In the genomic region with DNA sequence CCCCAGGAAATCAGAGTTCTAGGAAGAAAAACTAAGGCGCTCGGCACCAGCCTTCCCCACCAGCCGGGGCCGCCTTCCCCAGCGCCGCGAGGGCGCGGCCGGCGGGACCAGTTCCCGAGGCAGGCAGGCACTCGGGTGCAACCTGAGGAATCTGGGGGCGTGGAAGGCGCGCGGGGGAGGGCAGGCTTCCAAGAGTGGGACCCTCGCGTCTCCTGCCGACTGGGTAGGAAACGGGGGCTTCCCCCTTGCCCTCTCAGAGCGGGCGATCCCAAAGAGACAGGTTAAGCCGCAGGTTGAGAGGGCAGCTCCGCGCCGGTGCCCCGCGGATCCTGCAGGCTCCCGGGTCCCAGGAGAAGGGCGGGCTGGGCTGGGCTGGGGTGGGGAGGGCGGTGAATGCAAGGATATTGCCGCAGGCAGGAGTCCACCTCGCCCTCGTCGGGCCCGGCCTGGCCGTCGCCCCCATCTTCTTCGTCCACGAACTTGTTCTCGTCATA, we compare ENCODE assay signal across 9 cellular contexts. TPM values are rescaled to one million over a fixed set of nuclear protein-coding genes. Genes with fewer than 3 reads are reported as not detected.
DNase-seq lines count a peak whose midpoint lies in the region; ATAC-seq and TF ChIP-seq lines count a peak whose summit lies in the region.
"Had no signal": no experiment of that assay in that cellular context is flagged by ENCODE, and none has a peak within 500 bp of the region (broad histone marks: within the 10 kb centered on the region; RNA-seq: fewer than 3 reads in every experiment).

No MANE protein-coding gene starts in this region.

- H3K9me3 ChIP-seq in iPS DF 6.9 (ENCODE audit: control insufficient read depth, insufficient read depth, low read length) (no peaks in the 10 kb centered on the region), gastrocnemius medialis (no peaks in the 10 kb centered on the region)

- intact Hi-C loops in gastrocnemius medialis (cut with DNase I; ENCODE audit: low total_unique reads): loop anchor here (1.0 to 10.0 kb wide), 3 partner anchors 163 to 1522 kb away; partner anchors contain the start of genes RGS16, SMG7, SWT1 and TRMT1L

- H3K4me3 ChIP-seq in astrocyte of the cerebellum (ENCODE audit: low read depth, low read length) (peak overlapping the region; percentile 86), iPS DF 6.9 (ENCODE audit: low read length) (peak overlapping the region; percentile 83), gastrocnemius medialis (peak overlapping the region; percentile 79 to 92 (median 88))

- in situ Hi-C loops in astrocyte of the cerebellum (cut with HindIII; ENCODE audit: low sequenced_read_pairs) (no loop called here), gastrocnemius medialis (cut with MboI; ENCODE audit: low sequenced_read_pairs in 4 of 4) (loop anchor here in 1 of 4 donors (10.0 to 25.0 kb wide), 2 partner anchors 160 to 348 kb away; partner anchors contain the start of gene SMG7)

- H3K4me1 Mint-ChIP-seq in HFFc6 (ENCODE audit: low read depth): peaks cover 56% of the 10 kb centered on the region

- peaks cover 4% of the 10 kb centered on the region; the same call in 1 of the 2 replicates for H3K9me3 Mint-ChIP-seq in HFFc6

- DNase-seq in EH (ENCODE audit: low read depth): peak; percentile 43
- no peak for DNase-seq in HFFc6
- peak; percentile 47 for DNase-seq in OCI-M1 (lab: John Stamatoyannopoulos, UW)
- DNase-seq in astrocyte of the cerebellum (ENCODE audit: low read depth): no peak
- DNase-seq in iPS DF 6.9 (ENCODE audit: low read depth, low spot score): no peak
- peak in 1 of 2 donors; percentile 14 for DNase-seq in gastrocnemius medialis
- DNase-seq in NCI-H187 treated with DMSO at 0.1 percent for 48 hours (lab: John Stamatoyannopoulos, UW): no peak
- no peak for DNase-seq in SHP77 treated with DMSO at 0.1 percent for 48 hours (lab: John Stamatoyannopoulos, UW)

- no peak for TF ChIP-seq POLR2A in gastrocnemius medialis (IDR thresholded peaks at IDR 0.05)

- WGBS in iPS DF 6.9 (ENCODE audit: insufficient coverage, insufficient read length): no CpG with 5 or more reads among the region's 42 CpGs

- peak overlapping the region; percentile 99 for H3K27ac Mint-ChIP-seq in HFFc6

- H3K4me3 Mint-ChIP-seq in HFFc6: peak overlapping the region; percentile 100

- no peaks in the 10 kb centered on the region for H3K36me3 ChIP-seq in iPS DF 6.9 (ENCODE audit: control insufficient read depth, insufficient read depth, low read length)
- H3K36me3 ChIP-seq in gastrocnemius medialis: peaks cover 0 to 5% of the 10 kb centered on the region in 2 donors

- H3K4me1 ChIP-seq in iPS DF 6.9 (ENCODE audit: control insufficient read depth, insufficient read depth, low read length) (no peaks in the 10 kb centered on the region), gastrocnemius medialis (peaks cover 33 to 38% of the 10 kb centered on the region in 2 donors)

- no peak overlapping the region for H3K27ac ChIP-seq in iPS DF 6.9 (ENCODE audit: low read length)
- H3K27ac ChIP-seq in gastrocnemius medialis: peak overlapping the region; percentile 82 to 89 (median 84)

- peaks cover 39% of the 10 kb centered on the region for H3K36me3 Mint-ChIP-seq in HFFc6 (ENCODE audit: low read depth)

- H3K27me3 ChIP-seq in iPS DF 6.9 (ENCODE audit: control insufficient read depth, insufficient read depth, low read length) (no peaks in the 10 kb centered on the region), gastrocnemius medialis (no peaks in the 10 kb centered on the region)

- peaks cover 7% of the 10 kb centered on the region for H3K27me3 Mint-ChIP-seq in HFFc6 (ENCODE audit: insufficient read depth)

- ATAC-seq in gastrocnemius medialis: peak; percentile 23 to 30

- TF ChIP-seq CTCF in HFFc6 (IDR thresholded peaks at IDR 0.05) (no peak), astrocyte of the cerebellum (IDR thresholded peaks at IDR 0.05; ENCODE audit: low read depth, low read length, missing control alignments) (no peak), gastrocnemius medialis (IDR thresholded peaks at IDR 0.05 in 4 of 5, conservative IDR thresholded peaks at IDR 0.05 in 1 of 5) (no peak)

RNA-seq across cellular contexts. Expression of gene ARPC5, which starts 0.4 kb away (rescaled TPM):
- total RNA-seq in HFFc6 (2021; fragmentation: NEBNext Ultra II Directional; extraction: Animal tissue kit (Norgen Biotek cat#: 25700)): 100 to 1,000 TPM; 231 to 263 (median 249) TPM
- total RNA-seq in gastrocnemius medialis: 10 to 100 TPM; 10.8 to 14.6 (median 13.0) TPM

RNA-seq across cellular contexts. Expression of gene APOBEC4, which starts 18.0 kb away (rescaled TPM):
- total RNA-seq in HFFc6 (2021; fragmentation: NEBNext Ultra II Directional; extraction: Animal tissue kit (Norgen Biotek cat#: 25700)): not detected
- total RNA-seq in gastrocnemius medialis: not detected
- total RNA-seq: subcutaneous adipose tissue had no signal

RNA-seq across cellular contexts. Expression of gene NCF2, which starts 44.9 kb away (rescaled TPM):
- 1 to 10 TPM in 4 of 6 experiments, under 1 TPM in 2; 0.61 to 2.8 (median 1.5) TPM for total RNA-seq in HFFc6 (2021; fragmentation: NEBNext Ultra II Directional; extraction: Animal tissue kit (Norgen Biotek cat#: 25700))
- 1 to 10 TPM in 3 of 4 donors, under 1 TPM in 1; 0.39 to 5.0 (median 3.4) TPM for total RNA-seq in gastrocnemius medialis

Comparison
In these comparisons a context has a peak if more than half of its experiments do, and no peak if none do; other contexts are left out.
1. DNase-seq: peak in EH (single experiment) and OCI-M1 (single experiment); none in HFFc6 (single experiment), astrocyte of the cerebellum (single experiment), iPS DF 6.9 (single experiment), NCI-H187 treated with DMSO at 0.1 percent for 48 hours (single experiment) and SHP77 treated with DMSO at 0.1 percent for 48 hours (single experiment).
2. RNA of gene ARPC5, which starts 0.4 kb away (total RNA-seq): 231 to 263 TPM in HFFc6; 10.8 to 14.6 TPM in gastrocnemius medialis; every median in the first group is over 10 times any median in the second.
3. Peak in every context shown above with its lines, with median percentiles within 50 percentile points of each other: H3K4me3 ChIP-seq.